12 cellular contexts compared by ENCODE assay signal in the genomic region with DNA sequence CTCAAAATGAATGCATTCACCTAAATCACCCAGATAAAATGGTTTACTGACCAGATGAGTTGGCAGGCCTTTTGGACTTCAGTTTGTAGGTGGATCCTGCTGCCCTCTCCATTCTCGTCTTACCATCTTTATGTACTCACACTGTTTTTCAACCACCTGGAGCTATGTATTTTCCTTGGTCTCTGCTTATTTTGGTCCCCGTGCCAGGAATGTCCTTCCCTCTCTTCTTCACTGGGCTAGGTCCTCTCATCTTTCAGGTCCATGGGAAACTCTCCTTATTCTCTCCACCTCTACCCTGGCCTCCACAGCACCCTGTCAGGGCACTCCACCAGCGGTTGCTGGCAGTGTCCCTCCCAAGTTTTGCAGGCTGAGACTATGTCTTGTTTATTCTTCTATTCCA. TPM values are rescaled to one million over a fixed set of nuclear protein-coding genes. Genes with fewer than 3 reads are reported as not detected.
DNase-seq lines count a peak whose midpoint lies in the region; ATAC-seq and TF ChIP-seq lines count a peak whose summit lies in the region.
"Had no signal": no experiment of that assay in that cellular context is flagged by ENCODE, and none has a peak within 500 bp of the region (broad histone marks: within the 10 kb centered on the region; RNA-seq: fewer than 3 reads in every experiment).

No MANE protein-coding gene starts in this region.

- ATAC-seq in heart left ventricle (no peak), Right ventricle myocardium inferior (no peak), GM18498 (IDR thresholded peaks at IDR 0.05; ENCODE audit: unreplicated experiment) (no peak), HG03108 (IDR thresholded peaks at IDR 0.05; ENCODE audit: unreplicated experiment) (no peak)

- TF ChIP-seq EP300 in transverse colon (IDR thresholded peaks at IDR 0.05; ENCODE audit: low read depth), result no peak

- H3K27ac ChIP-seq in heart left ventricle (peak overlapping the region in 11 of 12 donors; percentile 35 to 92 (median 77)), Peyer's patch (peak overlapping the region; percentile 34 to 86 (median 80)), transverse colon (peak overlapping the region; percentile 81 to 88 (median 85))

- peak overlapping the region; percentile 92 to 98 (median 94) for H3K4me3 Mint-ChIP-seq in immature natural killer cell
- H3K4me3 Mint-ChIP-seq: B cell had no signal

- H3K9me3 Mint-ChIP-seq in immature natural killer cell, result no peaks in the 10 kb centered on the region

- H3K27me3 Mint-ChIP-seq in immature natural killer cell (ENCODE audit: low read depth in 3 of 3), result peaks cover 0 to 2% (median 1%) of the 10 kb centered on the region in 3 donors

- H3K4me3 ChIP-seq in heart left ventricle (peak overlapping the region in 9 of 12 donors; percentile 76 to 94 (median 86)), Peyer's patch (peak overlapping the region in 2 of 4 donors; percentile 68 to 69), transverse colon (peak overlapping the region in 2 of 4 donors; percentile 67 to 88)

- in situ Hi-C loops in transverse colon (cut with MboI; ENCODE audit: low pct_ligation_motif_present in 1 of 4, low pct_unique_long_range_greater_than_20kb in 1 of 4, low sequenced_read_pairs in 3 of 4), result no loop called here

- intact Hi-C loops in heart left ventricle (cut with DNase I) (loop anchor here in 7 of 10 donors (5.0 to 10.0 kb wide), 7 partner anchors 48 to 130 kb away; no protein-coding TSS in a partner anchor), Right ventricle myocardium inferior (cut with DNase I) (loop anchor here (5.0 kb wide), 3 partner anchors 63 to 127 kb away; no protein-coding TSS in a partner anchor), transverse colon (cut with DNase I; ENCODE audit: low total_unique reads) (no loop called here)

- no peak for TF ChIP-seq POLR2A in heart left ventricle (IDR thresholded peaks at IDR 0.05)
- no peak for TF ChIP-seq POLR2A in Peyer's patch (IDR thresholded peaks at IDR 0.05)
- TF ChIP-seq POLR2A in transverse colon (IDR thresholded peaks at IDR 0.05), result no peak

- H3K4me1 ChIP-seq in heart left ventricle (peaks cover 0 to 73% (median 26%) of the 10 kb centered on the region in 12 donors), Peyer's patch (peaks cover 0 to 41% (median 2%) of the 10 kb centered on the region in 4 donors), transverse colon (peaks cover 6 to 66% (median 48%) of the 10 kb centered on the region in 4 donors)

- DNase-seq in heart left ventricle, result no peak
- no peak for DNase-seq in Right ventricle myocardium inferior (ENCODE audit: missing footprints)
- no peak for DNase-seq in Peyer's patch
- DNase-seq in immature natural killer cell, result no peak
- no peak for DNase-seq in transverse colon
- DNase-seq in NCI-H187 treated with DMSO at 0.1 percent for 48 hours (lab: John Stamatoyannopoulos, UW), result no peak
- DNase-seq: Kasumi-1; stimulated activated CD4-positive, alpha-beta T cell treated with anti-CD3 and anti-CD28 coated beads, Interleukin-12 subunit alpha, Interleukin-12 subunit beta, amount 100 ng/mL, for 4 hours had no signal

- TF ChIP-seq CTCF in heart left ventricle (IDR thresholded peaks at IDR 0.05) (no peak), Peyer's patch (IDR thresholded peaks at IDR 0.05) (no peak), transverse colon (IDR thresholded peaks at IDR 0.05) (no peak)

- no peaks in the 10 kb centered on the region for H3K36me3 ChIP-seq in heart left ventricle
- H3K36me3 ChIP-seq in Peyer's patch, result no peaks in the 10 kb centered on the region
- no peaks in the 10 kb centered on the region for H3K36me3 ChIP-seq in transverse colon

- H3K9me3 ChIP-seq in heart left ventricle, result no peaks in the 10 kb centered on the region
- no peaks in the 10 kb centered on the region for H3K9me3 ChIP-seq in Peyer's patch
- no peaks in the 10 kb centered on the region for H3K9me3 ChIP-seq in transverse colon

- peaks cover 53 to 68% of the 10 kb centered on the region in 2 donors for H3K4me1 Mint-ChIP-seq in immature natural killer cell

- WGBS in heart left ventricle, 4 donors, result 43 to 58% (median 47%) methylated on average over 3 of the region's 3 CpGs
- 32 to 42% methylated on average over 3 of the region's 3 CpGs for WGBS in transverse colon (ENCODE audit: low coverage in 1 of 2), 2 donors

- H3K27ac Mint-ChIP-seq in immature natural killer cell, result peak overlapping the region; percentile 79 to 97 (median 94)
- H3K27ac Mint-ChIP-seq: B cell had no signal

- H3K27me3 ChIP-seq in heart left ventricle (peaks cover 0 to 4% (median 0%) of the 10 kb centered on the region in 9 donors), Peyer's patch (no peaks in the 10 kb centered on the region), transverse colon (no peaks in the 10 kb centered on the region)

- H3K36me3 Mint-ChIP-seq in immature natural killer cell, result no peaks in the 10 kb centered on the region

RNA-seq across cellular contexts. Expression of a gene that starts 2.6 kb away (rescaled TPM):
- total RNA-seq in heart left ventricle, result 10 to 100 TPM in 7 of 9 donors, 1 to 10 TPM in 2; 6.3 to 16.5 (median 13.8) TPM
- polyA plus RNA-seq in heart left ventricle, result 1 to 10 TPM; 2.4 to 4.4 TPM
- 5.9 TPM for total RNA-seq in Right ventricle myocardium inferior
- 10 to 100 TPM; 13.1 to 26.8 (median 17.8) TPM for total RNA-seq in Peyer's patch
- 10 to 100 TPM in 1 of 3 donors, 1 to 10 TPM in 2; 5.5 to 15.9 (median 7.3) TPM for polyA plus RNA-seq in immature natural killer cell
- total RNA-seq in transverse colon, result 10 to 100 TPM; 10.1 to 21.4 (median 12.8) TPM
- total RNA-seq: RPMI7951 had no signal
